In the genomic region with DNA sequence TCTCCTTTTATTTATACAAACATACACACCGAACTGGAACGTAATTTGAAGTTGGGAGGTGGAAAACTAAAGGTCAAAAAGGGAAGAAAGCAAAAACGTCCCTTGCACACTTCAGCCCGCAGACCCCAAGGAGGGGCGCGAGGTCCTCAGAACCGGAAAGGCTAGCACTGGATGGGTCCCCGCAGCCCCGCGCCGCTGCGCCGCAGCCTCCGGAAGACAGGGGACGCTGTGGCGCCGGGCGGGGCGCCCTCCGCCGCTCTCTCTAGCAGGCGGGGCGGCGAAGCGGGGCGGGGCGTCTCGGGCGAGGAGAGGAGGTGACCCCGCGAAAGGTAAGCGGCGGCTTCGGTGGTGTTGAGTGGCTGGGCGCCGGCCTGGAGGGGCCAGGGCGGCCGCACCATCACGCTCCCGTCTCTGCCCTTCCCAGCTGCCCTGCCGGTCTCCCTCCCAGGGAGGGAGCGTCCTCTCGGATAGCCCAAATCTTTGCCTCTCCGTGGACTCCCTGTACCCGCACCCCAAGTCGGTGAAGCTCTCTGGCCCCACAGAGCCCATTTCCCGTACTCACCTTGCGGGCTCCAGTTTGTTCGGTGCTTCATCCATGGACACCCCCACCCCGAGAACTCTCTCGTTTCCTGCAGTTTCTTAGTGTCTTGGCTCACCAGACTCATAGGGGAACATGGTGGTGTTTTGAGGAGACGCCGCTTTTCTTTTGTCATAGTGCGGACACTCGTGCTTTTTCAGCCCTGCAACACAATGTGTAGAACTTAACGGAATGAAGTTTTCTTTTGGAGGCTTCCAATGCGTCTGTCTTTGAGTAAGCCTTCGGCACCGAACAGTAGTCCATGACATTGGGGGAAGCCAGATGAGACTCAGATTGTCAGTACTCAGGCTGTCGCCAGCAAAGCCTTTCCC, we compare ENCODE assay signal across 8 cellular contexts. TPM values are rescaled to one million over a fixed set of nuclear protein-coding genes. Genes with fewer than 3 reads are reported as not detected.
DNase-seq lines count a peak whose midpoint lies in the region; ATAC-seq and TF ChIP-seq lines count a peak whose summit lies in the region.

Gene SMIM8 (plus strand): TSS at position 285 of the 909 bp plus-strand sequence. CDS start 14,444 bp downstream, outside the sequence.

- no peaks in the 10 kb centered on the region for H3K9me3 ChIP-seq in OCI-LY7 (ENCODE audit: low read length)

- peaks cover 6% of the 10 kb centered on the region for H3K4me1 ChIP-seq in OCI-LY7 (ENCODE audit: insufficient read depth, low read length, poor library complexity, severe bottlenecking)

- POLR2A ChIA-PET in OCI-LY7 (lab: Charles Lee), result interaction anchor here (1.1 kb wide), 1 partner anchor 63 kb away, joined by 3 read pairs; no protein-coding TSS in a partner anchor

- DNase-seq in DMS114 treated with DMSO at 0.1 percent for 48 hours (lab: John Stamatoyannopoulos, UW; ENCODE audit: unreplicated experiment) (peak; percentile 41), HUDEP-2 (lab: John Stamatoyannopoulos, UW; ENCODE audit: unreplicated experiment in 76 of 76) (peak in 75 of 76 experiments; percentile 25 to 94 (median 81)), OCI-LY7 (ENCODE audit: low spot score) (peak; percentile 88), activated T-cell treated with anti-CD3 and anti-CD28 coated beads for 48 hours (ENCODE audit: low read depth) (peak; percentile 88), myocyte (ENCODE audit: low read depth) (peak; percentile 77)
- DNase-seq in stimulated activated CD8-positive, alpha-beta memory T cell treated with anti-CD3 and anti-CD28 coated beads, Interleukin-7, amount 100 ng/mL, for 24 hours (ENCODE audit: low read depth), result peak; percentile 76

- no peaks in the 10 kb centered on the region for H3K9me2 ChIP-seq in OCI-LY7 (ENCODE audit: insufficient read depth, low read length)

- ATAC-seq in GM21390 (IDR thresholded peaks at IDR 0.05; ENCODE audit: unreplicated experiment) (peak; percentile 100), esophagus mucosa (peak; percentile 100)

- no peaks in the 10 kb centered on the region for H3K36me3 ChIP-seq in OCI-LY7 (ENCODE audit: insufficient read depth, low read length)

- H2AFZ ChIP-seq in OCI-LY7 (ENCODE audit: low read length), result peak within 1 kb of the TSS; percentile 100

- H3K79me2 ChIP-seq in OCI-LY7 (ENCODE audit: insufficient read depth, low read depth, low read length), result peaks cover 5% of the 10 kb centered on the region; the same call in 1 of the 2 replicates

- H3K27ac ChIP-seq in OCI-LY7 (ENCODE audit: low read depth, low read length, poor library complexity, severe bottlenecking), result no peak within 1 kb of the TSS

- CTCF ChIA-PET in OCI-LY7 (lab: Charles Lee; ENCODE audit: unreplicated experiment), result no interaction called here

- peak within 1 kb of the TSS; percentile 63 for H3K4me2 ChIP-seq in OCI-LY7 (ENCODE audit: low read length)

- intact Hi-C loops in OCI-LY7 (cut with micrococcal nuclease; ENCODE audit: unreplicated experiment), result loop anchor here (1.0 kb wide), 2 partner anchors 86 to 150 kb away; partner anchors contain the start of gene SLC35A1

- no peaks in the 10 kb centered on the region for H4K20me1 ChIP-seq in OCI-LY7 (ENCODE audit: insufficient read depth, low read length)

- TF ChIP-seq CTCF in OCI-LY7 (conservative IDR thresholded peaks at IDR 0.05; ENCODE audit: low read length), result peak; percentile 92

- no TSS peak for BruUV-seq in OCI-LY7 (replicated peaks; lab: Mats Ljungman, UMichigan)

- peak within 1 kb of the TSS; percentile 92 for H3K4me3 ChIP-seq in OCI-LY7 (ENCODE audit: low read depth, low read length, poor library complexity, severe bottlenecking)

RNA-seq across cellular contexts. Expression of gene SMIM8, which starts in this region (rescaled TPM):
- 6.6 TPM in 2 replicates for total RNA-seq in OCI-LY7 (2014; rRNA removed; shearing (Covaris generic))
- total RNA-seq in OCI-LY7 (2022), result 12.5 and 14.3 TPM in 2 replicates
- total RNA-seq in esophagus mucosa, result 4.0 TPM
- total RNA-seq in myocyte, result 4.6 and 5.2 TPM in 2 replicates
- polyA plus RNA-seq in myocyte (2012), result 4.4 TPM
